In genomic region chrX:136147320-136147901, GRCh38 we compare ENCODE assay signal across 8 cellular contexts. TPM values are rescaled to one million over a fixed set of nuclear protein-coding genes. Genes with fewer than 3 reads are reported as not detected.
A peak's percentile ranks its signal among the peaks of the same experiment; 100 is the strongest.
DNase-seq lines count a peak whose midpoint lies in the region; ATAC-seq and TF ChIP-seq lines count a peak whose summit lies in the region.

Gene FHL1, plus strand, starts transcription at chrX:136147533.

- H3K4me3 ChIP-seq in OCI-LY3 (ENCODE audit: low read length): peak within 1 kb of the TSS; percentile 75
- H3K4me3 ChIP-seq in gastroesophageal sphincter: peak within 1 kb of the TSS; percentile 87 to 98
- H3K4me3 ChIP-seq in neuron (ENCODE audit: low read length): peak within 1 kb of the TSS; percentile 67
- peak within 1 kb of the TSS; percentile 44 to 70 (median 61) for H3K4me3 ChIP-seq in transverse colon

- H3K9me3 ChIP-seq in OCI-LY3 (ENCODE audit: insufficient read depth, low read length): no peaks in the 10 kb centered on the region
- no peaks in the 10 kb centered on the region for H3K9me3 ChIP-seq in gastroesophageal sphincter
- peaks cover 1% of the 10 kb centered on the region for H3K9me3 ChIP-seq in neuron (ENCODE audit: low read length)
- no peaks in the 10 kb centered on the region for H3K9me3 ChIP-seq in transverse colon

- ATAC-seq in gastroesophageal sphincter: peak; percentile 86

- intact Hi-C loops in transverse colon (cut with DNase I; ENCODE audit: low total_unique reads): loop anchor here (5.0 kb wide), 1 partner anchor 90 kb away; no protein-coding TSS in a partner anchor

- WGBS in gastroesophageal sphincter (ENCODE audit: low coverage in 1 of 2), 2 donors: no CpG with 5 or more reads among the region's 83 CpGs
- 61% methylated on average over 61 of the region's 83 CpGs; no CpG with 5 or more reads in 1 of the 2 donors for WGBS in transverse colon (ENCODE audit: low coverage in 1 of 2), 2 donors

- no peaks in the 10 kb centered on the region for H4K20me1 ChIP-seq in OCI-LY3 (ENCODE audit: insufficient read depth, low read length)

- H3K9ac ChIP-seq in OCI-LY3 (ENCODE audit: low read length): peak within 1 kb of the TSS; percentile 37; the same call in 1 of the 2 replicates

- H3K27ac ChIP-seq in OCI-LY3 (ENCODE audit: low read length) (no peak within 1 kb of the TSS), gastroesophageal sphincter (peak within 1 kb of the TSS; percentile 93 to 100 (median 96)), transverse colon (peak within 1 kb of the TSS; percentile 88 to 94 (median 90))

- peak within 1 kb of the TSS; percentile 59 for H3K4me2 ChIP-seq in OCI-LY3 (ENCODE audit: low read length)

- TF ChIP-seq POLR2A in gastroesophageal sphincter (IDR thresholded peaks at IDR 0.05) (peak; percentile 75 to 80), transverse colon (IDR thresholded peaks at IDR 0.05) (no peak)

- H3K36me3 ChIP-seq in OCI-LY3 (replicated peaks; ENCODE audit: low read depth, low read length) (no peaks in the 10 kb centered on the region), gastroesophageal sphincter (no peaks in the 10 kb centered on the region), neuron (ENCODE audit: insufficient read depth, low read length) (no peaks in the 10 kb centered on the region), transverse colon (no peaks in the 10 kb centered on the region)

- DNase-seq in NCI-H1436 (lab: John Stamatoyannopoulos, UW): peak; percentile 57
- no peak for DNase-seq in NCI-H1436 treated with DMSO at 0.1 percent for 48 hours (lab: John Stamatoyannopoulos, UW)
- peak; percentile 38 for DNase-seq in activated gamma-delta T cell treated with Interleukin-2 at 50 U/mL for 16 hours
- DNase-seq in transverse colon: peak; percentile 69
- DNase-seq in A172 (ENCODE audit: low spot score): no peak

- in situ Hi-C loops in transverse colon (cut with MboI; ENCODE audit: low pct_ligation_motif_present in 1 of 4, low pct_unique_long_range_greater_than_20kb in 1 of 4, low sequenced_read_pairs in 3 of 4): no loop called here

- peaks cover 4% of the 10 kb centered on the region; the same call in 1 of the 2 replicates for H3K27me3 ChIP-seq in OCI-LY3 (ENCODE audit: low read depth, low read length)
- H3K27me3 ChIP-seq in gastroesophageal sphincter: no peaks in the 10 kb centered on the region
- H3K27me3 ChIP-seq in neuron (ENCODE audit: insufficient read depth, low read length): peaks cover 8% of the 10 kb centered on the region
- no peaks in the 10 kb centered on the region for H3K27me3 ChIP-seq in transverse colon

- H3K79me2 ChIP-seq in OCI-LY3 (ENCODE audit: low read length): no peaks in the 10 kb centered on the region

- H3K4me1 ChIP-seq in OCI-LY3 (ENCODE audit: low read length) (no peaks in the 10 kb centered on the region), gastroesophageal sphincter (peaks cover 0 to 8% (median 0%) of the 10 kb centered on the region in 3 donors), neuron (ENCODE audit: insufficient read depth, low read length) (peaks cover 2% of the 10 kb centered on the region), transverse colon (peaks cover 0 to 5% (median 2%) of the 10 kb centered on the region in 4 donors)

- no peak for TF ChIP-seq CTCF in OCI-LY3 (IDR thresholded peaks at IDR 0.05; ENCODE audit: low read depth, low read length)
- TF ChIP-seq CTCF in gastroesophageal sphincter (IDR thresholded peaks at IDR 0.05): peak in 1 of 4 experiments; percentile 5
- TF ChIP-seq CTCF in transverse colon (IDR thresholded peaks at IDR 0.05): no peak

- no peak for TF ChIP-seq EP300 in gastroesophageal sphincter (IDR thresholded peaks at IDR 0.05)
- no peak for TF ChIP-seq EP300 in transverse colon (IDR thresholded peaks at IDR 0.05; ENCODE audit: low read depth)

- peak within 1 kb of the TSS; percentile 46; the same call in 1 of the 2 replicates for H2AFZ ChIP-seq in OCI-LY3 (ENCODE audit: low read depth, low read length)
- peak within 1 kb of the TSS; percentile 77 for H2AFZ ChIP-seq in neuron (ENCODE audit: low read depth, low read length)

RNA-seq across cellular contexts. Expression of gene FHL1, which starts in this region (rescaled TPM):
- total RNA-seq in gastroesophageal sphincter (1,000 to 10,000 TPM; 2,495 to 4,363 (median 3,004) TPM), transverse colon (100 to 1,000 TPM; 139 to 617 (median 162) TPM)
- total RNA-seq in A172 (2014; rRNA removed; shearing (Covaris generic)): 5.3 and 7.2 TPM in 2 replicates

Comparison
In these comparisons a context has a peak if more than half of its experiments do, and no peak if none do; other contexts are left out.
1. RNA of gene FHL1 (total RNA-seq): 2,495 to 4,363 TPM in gastroesophageal sphincter and 139 to 617 TPM in transverse colon; 5.3 to 7.2 TPM in A172; every median in the first group is over 10 times any median in the second.
2. RNA of gene FHL1 (total RNA-seq): 2,495 to 4,363 TPM in gastroesophageal sphincter; 139 to 617 TPM in transverse colon; every median in the first group is over 4 times any median in the second.
3. DNase-seq: peak in NCI-H1436 (single experiment), activated gamma-delta T cell treated with Interleukin-2 at 50 U/mL for 16 hours (single experiment) and transverse colon (single experiment); none in NCI-H1436 treated with DMSO at 0.1 percent for 48 hours (single experiment) and A172 (single experiment).
4. Peak in every context shown above with its lines, with median percentiles within 50 percentile points of each other: H3K4me3 ChIP-seq.